In genomic region chr19:11848200-11848593, GRCh38 we compare ENCODE assay signal across 8 cellular contexts. TPM values are rescaled to one million over a fixed set of nuclear protein-coding genes. Genes with fewer than 3 reads are reported as not detected.
DNase-seq lines count a peak whose midpoint lies in the region; ATAC-seq, FAIRE-seq and TF ChIP-seq lines count a peak whose summit lies in the region.

No MANE protein-coding gene starts in this region.

- H3K4me1 Mint-ChIP-seq in activated CD4-positive, alpha-beta memory T cell treated with anti-CD3 and anti-CD28 coated beads for 36 hours (ENCODE audit: low read depth), result peaks cover 20% of the 10 kb centered on the region
- peaks cover 9% of the 10 kb centered on the region for H3K4me1 Mint-ChIP-seq in activated CD4-positive, alpha-beta memory T cell treated with anti-CD3 and anti-CD28 coated beads, Interleukin-2, amount 10 ng/mL, durations not matched to agents 7 days and 5 days

- 38% methylated on average over 11 of the region's 11 CpGs for WGBS in suprapubic skin

- peaks cover 16% of the 10 kb centered on the region for H3K36me3 Mint-ChIP-seq in activated CD4-positive, alpha-beta memory T cell treated with anti-CD3 and anti-CD28 coated beads for 36 hours
- peaks cover 23% of the 10 kb centered on the region for H3K36me3 Mint-ChIP-seq in activated CD4-positive, alpha-beta memory T cell treated with anti-CD3 and anti-CD28 coated beads, Interleukin-2, amount 10 ng/mL, durations not matched to agents 7 days and 5 days (ENCODE audit: low read depth)

- no peak overlapping the region for H3K27ac Mint-ChIP-seq in activated CD4-positive, alpha-beta memory T cell treated with anti-CD3 and anti-CD28 coated beads for 36 hours
- no peak overlapping the region for H3K27ac Mint-ChIP-seq in activated CD4-positive, alpha-beta memory T cell treated with anti-CD3 and anti-CD28 coated beads, Interleukin-2, amount 10 ng/mL, durations not matched to agents 7 days and 5 days

- TF ChIP-seq EP300 in suprapubic skin (IDR thresholded peaks at IDR 0.05), result no peak

- H3K27me3 ChIP-seq in suprapubic skin, result no peaks in the 10 kb centered on the region

- POLR2A ChIA-PET in activated CD4-positive, alpha-beta memory T cell treated with anti-CD3 and anti-CD28 coated beads for 36 hours (lab: Charles Lee), result interaction anchor here (0.6 kb wide), 1 partner anchor 81 kb away, joined by 3 read pairs; the partner anchor contains the start of gene ZNF441
- POLR2A ChIA-PET in activated CD4-positive, alpha-beta memory T cell treated with anti-CD3 and anti-CD28 coated beads, Interleukin-2, amount 10 ng/mL, durations not matched to agents 7 days and 5 days (lab: Charles Lee), result interaction anchor here (0.7 to 1.0 kb wide), 2 partner anchors 31 to 34 kb away, joined by 3 read pairs; partner anchors contain the start of gene ZNF440

- FAIRE-seq in kidney (lab: Jason Lieb, UNC), result no peak

- DNase-seq in activated CD4-positive, alpha-beta memory T cell treated with anti-CD3 and anti-CD28 coated beads for 36 hours, result no peak
- DNase-seq in activated CD4-positive, alpha-beta memory T cell treated with anti-CD3 and anti-CD28 coated beads, Interleukin-2, amount 10 ng/mL, durations not matched to agents 7 days and 5 days, result no peak
- peak; percentile 60 for DNase-seq in kidney
- DNase-seq in suprapubic skin (ENCODE audit: low spot score in 2 of 2), result no peak
- DNase-seq in DMS153 treated with DMSO at 0.1 percent for 48 hours (lab: John Stamatoyannopoulos, UW; ENCODE audit: unreplicated experiment), result no peak
- DNase-seq in HPDE6-E6E7 (ENCODE audit: extremely low spot score), result no peak

- H3K4me3 Mint-ChIP-seq in activated CD4-positive, alpha-beta memory T cell treated with anti-CD3 and anti-CD28 coated beads for 36 hours, result peak overlapping the region; percentile 83
- H3K4me3 Mint-ChIP-seq in activated CD4-positive, alpha-beta memory T cell treated with anti-CD3 and anti-CD28 coated beads, Interleukin-2, amount 10 ng/mL, durations not matched to agents 7 days and 5 days, result no peak overlapping the region

- no peak for TF ChIP-seq POLR2A in suprapubic skin (IDR thresholded peaks at IDR 0.05)

- no peaks in the 10 kb centered on the region for H3K9me3 ChIP-seq in kidney (ENCODE audit: control insufficient read depth in 1 of 2, low read length in 2 of 2)
- no peaks in the 10 kb centered on the region for H3K9me3 ChIP-seq in suprapubic skin

- intact Hi-C loops in activated CD4-positive, alpha-beta memory T cell treated with anti-CD3 and anti-CD28 coated beads for 36 hours (cut with micrococcal nuclease), result loop anchor here (1.0 to 2.0 kb wide), 2 partner anchors 33 to 110 kb away; partner anchors contain the start of genes ZNF440 and ZNF823
- intact Hi-C loops in kidney (cut with DNase I), result no loop called here

- peak overlapping the region in 1 of 2 donors; percentile 61 for H3K9ac ChIP-seq in kidney (ENCODE audit: low read length in 2 of 2)

- H3K4me3 ChIP-seq in WI38 (ENCODE audit: low read depth, low read length), result peak overlapping the region; percentile 69
- peak overlapping the region; percentile 82 to 85 for H3K4me3 ChIP-seq in kidney (ENCODE audit: low read length in 2 of 2)
- H3K4me3 ChIP-seq in suprapubic skin, result peak overlapping the region; percentile 70

- TF ChIP-seq CTCF in WI38 (IDR thresholded peaks at IDR 0.05; ENCODE audit: low read depth, low read length) (no peak), kidney (IDR thresholded peaks at IDR 0.05; ENCODE audit: borderline replicate concordance, extremely low read depth, insufficient read depth) (no peak), suprapubic skin (IDR thresholded peaks at IDR 0.05) (no peak)

- H3K9me3 Mint-ChIP-seq in activated CD4-positive, alpha-beta memory T cell treated with anti-CD3 and anti-CD28 coated beads for 36 hours, result peaks cover 11% of the 10 kb centered on the region
- peaks cover 30% of the 10 kb centered on the region for H3K9me3 Mint-ChIP-seq in activated CD4-positive, alpha-beta memory T cell treated with anti-CD3 and anti-CD28 coated beads, Interleukin-2, amount 10 ng/mL, durations not matched to agents 7 days and 5 days

- peak overlapping the region in 1 of 2 donors; percentile 66 for H3K27ac ChIP-seq in kidney (ENCODE audit: low read depth in 2 of 2, low read length in 2 of 2)
- H3K27ac ChIP-seq in suprapubic skin, result peak overlapping the region; percentile 65

- no peaks in the 10 kb centered on the region for H3K27me3 Mint-ChIP-seq in activated CD4-positive, alpha-beta memory T cell treated with anti-CD3 and anti-CD28 coated beads for 36 hours
- H3K27me3 Mint-ChIP-seq in activated CD4-positive, alpha-beta memory T cell treated with anti-CD3 and anti-CD28 coated beads, Interleukin-2, amount 10 ng/mL, durations not matched to agents 7 days and 5 days, result no peaks in the 10 kb centered on the region

- CTCF ChIA-PET in activated CD4-positive, alpha-beta memory T cell treated with anti-CD3 and anti-CD28 coated beads for 36 hours (lab: Charles Lee), result interaction anchor here (1.0 to 1.4 kb wide), 2 partner anchors 115 to 141 kb away, joined by 3 read pairs; no protein-coding TSS in a partner anchor
- CTCF ChIA-PET in activated CD4-positive, alpha-beta memory T cell treated with anti-CD3 and anti-CD28 coated beads, Interleukin-2, amount 10 ng/mL, durations not matched to agents 7 days and 5 days (lab: Charles Lee), result interaction anchor here (1.0 to 1.1 kb wide), 2 partner anchors 10 to 76 kb away, joined by 3 read pairs; no protein-coding TSS in a partner anchor

- ATAC-seq in HG03159 (IDR thresholded peaks at IDR 0.05; ENCODE audit: unreplicated experiment), result no peak

- H3K4me1 ChIP-seq in kidney (ENCODE audit: control insufficient read depth in 1 of 2, insufficient read depth in 1 of 2, low read depth in 1 of 2, low read length in 2 of 2) (peaks cover 0 to 3% of the 10 kb centered on the region in 2 donors), suprapubic skin (peaks cover 22% of the 10 kb centered on the region)

- H3K36me3 ChIP-seq in kidney (ENCODE audit: control insufficient read depth in 1 of 2, insufficient read depth in 2 of 2, low read length in 2 of 2) (no peaks in the 10 kb centered on the region), suprapubic skin (no peaks in the 10 kb centered on the region)

RNA-seq across cellular contexts. Expression of gene ZNF439, which starts 0.3 kb away (rescaled TPM):
- total RNA-seq in activated CD4-positive, alpha-beta memory T cell treated with anti-CD3 and anti-CD28 coated beads for 36 hours, result 1 to 10 TPM; 4.8 to 5.6 TPM
- 1 to 10 TPM; 3.0 to 3.3 TPM for total RNA-seq in activated CD4-positive, alpha-beta memory T cell treated with anti-CD3 and anti-CD28 coated beads, Interleukin-2, amount 10 ng/mL, durations not matched to agents 7 days and 5 days
- 13.2 TPM for total RNA-seq in kidney
- 4.5 TPM for polyA plus RNA-seq in kidney (ENCODE audit: insufficient read depth, low read depth, low replicate concordance)
- 1 to 10 TPM; 5.4 to 8.9 (median 7.1) TPM for total RNA-seq in suprapubic skin

RNA-seq across cellular contexts. Expression of gene ZNF440, which starts 34.1 kb away (rescaled TPM):
- total RNA-seq in activated CD4-positive, alpha-beta memory T cell treated with anti-CD3 and anti-CD28 coated beads for 36 hours, result 1 to 10 TPM; 5.7 to 6.4 TPM
- total RNA-seq in activated CD4-positive, alpha-beta memory T cell treated with anti-CD3 and anti-CD28 coated beads, Interleukin-2, amount 10 ng/mL, durations not matched to agents 7 days and 5 days, result 10 to 100 TPM; 11.9 to 14.7 TPM
- total RNA-seq in kidney (21.0 TPM), suprapubic skin (10 to 100 TPM; 54.1 to 81.2 (median 62.7) TPM)
- polyA plus RNA-seq in kidney (ENCODE audit: insufficient read depth, low read depth, low replicate concordance), result 3.0 TPM

RNA-seq across cellular contexts. Expression of gene ZNF69, which starts 39.4 kb away (rescaled TPM):
- total RNA-seq in activated CD4-positive, alpha-beta memory T cell treated with anti-CD3 and anti-CD28 coated beads for 36 hours, result 1 to 10 TPM in 1 of 2 experiments, under 1 TPM in 1; 0.94 to 1.5 TPM
- total RNA-seq in activated CD4-positive, alpha-beta memory T cell treated with anti-CD3 and anti-CD28 coated beads, Interleukin-2, amount 10 ng/mL, durations not matched to agents 7 days and 5 days, result 1 to 10 TPM; 2.3 to 2.7 TPM
- total RNA-seq in kidney (16.4 TPM), suprapubic skin (1 to 10 TPM; 1.3 to 6.7 (median 4.4) TPM)
- polyA plus RNA-seq in kidney (ENCODE audit: insufficient read depth, low read depth, low replicate concordance), result 7.8 TPM

RNA-seq across cellular contexts. Expression of gene ZNF491, which starts 49.9 kb away (rescaled TPM):
- under 1 TPM; 0.33 to 0.46 TPM for total RNA-seq in activated CD4-positive, alpha-beta memory T cell treated with anti-CD3 and anti-CD28 coated beads for 36 hours
- under 1 TPM; 0.80 to 0.98 TPM for total RNA-seq in activated CD4-positive, alpha-beta memory T cell treated with anti-CD3 and anti-CD28 coated beads, Interleukin-2, amount 10 ng/mL, durations not matched to agents 7 days and 5 days
- 2.5 TPM for total RNA-seq in kidney
- polyA plus RNA-seq in kidney (ENCODE audit: insufficient read depth, low read depth, low replicate concordance), result 1.1 TPM
- total RNA-seq in suprapubic skin, result 1 to 10 TPM in 1 of 4 donors, under 1 TPM in 2, not detected in 1; 0.48 to 1.4 (median 0.59) TPM
